In genomic region chr4:100644150-100644549, GRCh38 we compare ENCODE assay signal across 26 cellular contexts.
"Had no signal": no experiment of that assay in that cellular context is flagged by ENCODE, and none has a peak within 500 bp of the region (broad histone marks: within the 10 kb centered on the region; RNA-seq: fewer than 3 reads in every experiment).

No MANE protein-coding gene starts in this region.

- H3K27ac Mint-ChIP-seq: activated CD4-positive, alpha-beta memory T cell treated with anti-CD3 and anti-CD28 coated beads for 36 hours; activated naive CD4-positive, alpha-beta T cell treated with anti-CD3 and anti-CD28 coated beads for 36 hours; activated naive CD8-positive, alpha-beta T cell treated with anti-CD3 and anti-CD28 coated beads for 36 hours; activated T-helper 1 cell treated with anti-CD3 and anti-CD28 coated beads, Interleukin-12 subunit alpha, Interleukin-12 subunit beta, Interleukin-2, Interleukin-4 antibody, amounts not matched to agents 30 ng/mL and 10 ng/mL and 1 ng/mL, durations not matched to agents 14 hours and 24 hours and 36 hours; brain; endodermal cell; immature natural killer cell; natural killer cell had no signal

- H3K27me3 ChIP-seq: adrenal gland, ascending aorta, cardiac muscle cell, foreskin keratinocyte, heart left ventricle, right lobe of liver, testis, transverse colon had no signal

- H3K4me3 Mint-ChIP-seq: activated CD4-positive, alpha-beta memory T cell treated with anti-CD3 and anti-CD28 coated beads for 36 hours; activated naive CD4-positive, alpha-beta T cell treated with anti-CD3 and anti-CD28 coated beads for 36 hours; activated naive CD8-positive, alpha-beta T cell treated with anti-CD3 and anti-CD28 coated beads for 36 hours; activated T-helper 1 cell treated with anti-CD3 and anti-CD28 coated beads, Interleukin-12 subunit alpha, Interleukin-12 subunit beta, Interleukin-2, Interleukin-4 antibody, amounts not matched to agents 30 ng/mL and 10 ng/mL and 1 ng/mL, durations not matched to agents 14 hours and 24 hours and 36 hours; brain; endodermal cell; immature natural killer cell; natural killer cell had no signal

- H3K36me3 ChIP-seq: adrenal gland, ascending aorta, cardiac muscle cell, heart left ventricle, right lobe of liver, transverse colon had no signal

- H3K27me3 Mint-ChIP-seq: activated CD4-positive, alpha-beta memory T cell treated with anti-CD3 and anti-CD28 coated beads for 36 hours; brain had no signal

- H3K9me3 Mint-ChIP-seq: activated CD4-positive, alpha-beta memory T cell treated with anti-CD3 and anti-CD28 coated beads for 36 hours; activated naive CD4-positive, alpha-beta T cell treated with anti-CD3 and anti-CD28 coated beads for 36 hours; activated naive CD8-positive, alpha-beta T cell treated with anti-CD3 and anti-CD28 coated beads for 36 hours; activated T-helper 1 cell treated with anti-CD3 and anti-CD28 coated beads, Interleukin-12 subunit alpha, Interleukin-12 subunit beta, Interleukin-2, Interleukin-4 antibody, amounts not matched to agents 30 ng/mL and 10 ng/mL and 1 ng/mL, durations not matched to agents 14 hours and 24 hours and 36 hours; brain; endodermal cell; natural killer cell had no signal

- H3K9me3 ChIP-seq: adrenal gland, ascending aorta, heart left ventricle, right lobe of liver, testis, transverse colon had no signal

- H3K4me3 ChIP-seq: adrenal gland, ascending aorta, cardiac muscle cell, heart left ventricle, right lobe of liver, testis, transverse colon had no signal

- H3K36me3 Mint-ChIP-seq: activated CD4-positive, alpha-beta memory T cell treated with anti-CD3 and anti-CD28 coated beads for 36 hours; activated naive CD8-positive, alpha-beta T cell treated with anti-CD3 and anti-CD28 coated beads for 36 hours; brain; immature natural killer cell; natural killer cell had no signal

- ATAC-seq: esophagus mucosa, foreskin keratinocyte, heart left ventricle, natural killer cell, right lobe of liver had no signal

- H3K4me1 ChIP-seq: ascending aorta, right lobe of liver, testis, transverse colon had no signal

- H3K27ac ChIP-seq: adrenal gland, ascending aorta, cardiac muscle cell, foreskin keratinocyte, heart left ventricle, right lobe of liver, testis, transverse colon, VCaP had no signal

- H3K4me1 Mint-ChIP-seq: activated naive CD8-positive, alpha-beta T cell treated with anti-CD3 and anti-CD28 coated beads for 36 hours; immature natural killer cell; natural killer cell had no signal

- DNase-seq: activated CD4-positive, alpha-beta memory T cell treated with anti-CD3 and anti-CD28 coated beads for 36 hours; activated CD4-positive, alpha-beta T cell treated with anti-CD3 and anti-CD28 coated beads for 48 hours; activated CD8-positive, alpha-beta memory T cell treated with anti-CD3 and anti-CD28 coated beads, Interleukin-2, amount 50 U/mL, for 4 hours; activated effector memory CD4-positive, alpha-beta T cell treated with anti-CD3 and anti-CD28 coated beads, Interleukin-2, amount 50 U/mL, for 16 hours; activated naive CD4-positive, alpha-beta T cell treated with anti-CD3 and anti-CD28 coated beads for 36 hours; activated naive CD8-positive, alpha-beta T cell treated with anti-CD3 and anti-CD28 coated beads for 36 hours; activated T-cell treated with anti-CD3 and anti-CD28 coated beads, Interleukin-2, amount 50 U/mL, for 1 hour; adrenal gland; endodermal cell; foreskin keratinocyte; heart left ventricle; hypothalamus; immature natural killer cell; midbrain; natural killer cell; right lobe of liver; stimulated activated CD4-positive, alpha-beta T cell treated with anti-CD3 and anti-CD28 coated beads, Interleukin-2, amount 100 ng/mL, for 48 hours; stimulated activated naive CD4-positive, alpha-beta T cell treated with Interleukin-2 at 50 U/mL for 16 hours; testis; transverse colon had no signal
